Comparison of ENCODE assay signal across 27 cellular contexts in the genomic region with DNA sequence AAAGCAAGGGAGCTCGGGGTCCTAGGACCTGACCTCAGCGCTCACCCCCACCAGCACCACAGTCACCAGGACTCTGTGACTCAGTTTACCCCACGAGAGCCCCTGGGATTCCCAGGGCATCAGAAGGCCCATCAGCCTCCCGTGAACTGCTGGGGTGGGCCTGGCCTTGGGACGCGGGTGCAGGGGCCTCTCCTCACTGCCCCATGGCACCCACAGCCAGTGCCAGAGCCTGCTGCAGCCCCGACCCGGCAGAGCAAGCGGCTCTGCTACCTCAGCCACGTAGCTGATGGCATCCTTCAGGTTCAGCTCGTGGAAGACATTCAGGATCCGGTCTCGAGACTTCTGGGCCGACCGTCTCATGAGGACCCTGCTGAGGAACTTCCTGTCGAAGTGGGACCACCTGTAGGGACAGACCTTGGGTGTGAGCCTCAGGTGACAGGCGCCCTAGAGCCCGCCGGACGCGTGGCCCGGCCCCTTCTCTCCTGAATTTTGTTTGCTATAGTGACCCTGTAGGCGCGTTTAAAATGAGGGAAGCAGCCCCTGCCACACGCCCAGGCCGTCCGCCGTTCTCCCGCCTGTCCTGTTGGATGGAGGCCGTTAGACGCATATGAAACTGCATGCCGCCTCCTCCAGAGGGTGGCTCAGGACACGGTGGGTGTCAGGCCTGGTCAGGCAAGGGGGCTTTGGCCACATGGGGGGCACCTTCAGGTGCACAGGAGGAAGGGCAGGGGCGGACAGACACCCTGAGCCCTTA.
"Had no signal": no experiment of that assay in that cellular context is flagged by ENCODE, and none has a peak within 500 bp of the region (broad histone marks: within the 10 kb centered on the region; RNA-seq: fewer than 3 reads in every experiment).

No MANE protein-coding gene starts in this region.

- H3K4me1 ChIP-seq: neural progenitor cell had no signal

- H3K4me2 ChIP-seq: hepatocyte, neural progenitor cell, smooth muscle cell had no signal

- H3K9me3 ChIP-seq: gastroesophageal sphincter, heart left ventricle, left lung, psoas muscle, stomach, thyroid gland, vagina had no signal

- H3K9ac ChIP-seq: neural progenitor cell had no signal

- H2AFZ ChIP-seq: hepatocyte, neural progenitor cell had no signal

- H3K27me3 ChIP-seq: vagina had no signal

- DNase-seq: dorsolateral prefrontal cortex; effector CD4-positive, alpha-beta T cell; foreskin fibroblast; kidney; mesendoderm; midbrain; nucleus accumbens; posterior cingulate gyrus; psoas muscle; stimulated activated CD4-positive, alpha-beta T cell treated with anti-CD3 and anti-CD28 coated beads, Interleukin-12 subunit alpha, Interleukin-12 subunit beta, amount 100 ng/mL, for 4 hours; stimulated activated CD4-positive, alpha-beta T cell treated with anti-CD3 and anti-CD28 coated beads, Interleukin-1b, Interleukin-23, amount 100 ng/mL, for 48 hours; stimulated activated CD4-positive, alpha-beta T cell treated with anti-CD3 and anti-CD28 coated beads, Interleukin-4, amount 100 ng/mL, for 1 hour; stimulated activated CD8-positive, alpha-beta memory T cell treated with anti-CD3 and anti-CD28 coated beads, Interleukin-4, amount 100 ng/mL, for 48 hours; stimulated activated naive CD4-positive, alpha-beta T cell treated with Interleukin-2 at 50 U/mL for 16 hours; stomach; thyroid gland had no signal

- H3K27ac ChIP-seq: dorsolateral prefrontal cortex, epithelial cell of prostate, gastroesophageal sphincter, heart left ventricle, hepatocyte, left lung, neural progenitor cell, psoas muscle, stomach, thyroid gland, vagina had no signal

- H3K4me3 ChIP-seq: dorsolateral prefrontal cortex, gastroesophageal sphincter, heart left ventricle, hepatocyte, left lung, neural progenitor cell, psoas muscle, smooth muscle cell, stomach, thyroid gland, vagina had no signal

- ATAC-seq: esophagus mucosa; gastroesophageal sphincter; heart left ventricle; left lung; naive thymus-derived CD4-positive, alpha-beta T cell; sciatic nerve had no signal

- H3K36me3 ChIP-seq: gastroesophageal sphincter, heart left ventricle, left lung, neural progenitor cell, stomach, thyroid gland, vagina had no signal
